Comparison of ENCODE assay signal across 12 cellular contexts in the genomic region with DNA sequence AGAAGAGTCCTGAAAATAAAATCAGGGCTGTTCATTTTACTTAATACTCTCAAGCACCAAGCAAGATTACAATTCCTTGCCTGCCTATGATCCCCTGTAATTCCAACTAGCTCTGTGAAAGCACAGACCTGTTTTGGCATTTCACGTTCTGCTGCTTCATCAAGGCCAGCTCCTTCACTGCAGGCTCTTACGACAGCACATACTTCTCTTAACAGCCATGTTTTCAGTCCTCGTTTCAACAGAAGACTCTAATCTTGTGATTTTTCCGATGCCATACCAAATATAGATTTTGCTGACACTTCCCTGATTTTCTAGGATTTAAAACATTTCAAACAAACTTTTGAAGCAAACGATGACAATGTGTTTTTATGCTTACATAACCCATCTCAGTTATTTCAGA.
DNase-seq lines count a peak whose midpoint lies in the region; ATAC-seq and TF ChIP-seq lines count a peak whose summit lies in the region.
"Had no signal": no experiment of that assay in that cellular context is flagged by ENCODE, and none has a peak within 500 bp of the region (broad histone marks: within the 10 kb centered on the region; RNA-seq: fewer than 3 reads in every experiment).

No MANE protein-coding gene starts in this region.

- CTCF ChIA-PET in Panc1 (lab: Charles Lee): no interaction called here

- in situ Hi-C loops in Panc1 (cut with HindIII; ENCODE audit: low pct_unique_long_range_greater_than_20kb, low sequenced_read_pairs): no loop called here
- in situ Hi-C loops in G401 (cut with HindIII; ENCODE audit: low sequenced_read_pairs): no loop called here

- H3K4ac ChIP-seq in mesendoderm (ENCODE audit: low read depth, low read length): no peak overlapping the region

- intact Hi-C loops in Panc1 (cut with micrococcal nuclease; ENCODE audit: unreplicated experiment): no loop called here
- intact Hi-C loops in stomach (cut with DNase I; ENCODE audit: low total_unique reads): no loop called here

- no peaks in the 10 kb centered on the region for H3K79me1 ChIP-seq in mesendoderm (ENCODE audit: low read length)

- no TSS peak for BruUV-seq in Panc1 (replicated peaks; lab: Mats Ljungman, UMichigan)

- no peak overlapping the region for H4K5ac ChIP-seq in mesendoderm (ENCODE audit: low read length)

- no peak for TF ChIP-seq EP300 in stomach (IDR thresholded peaks at IDR 0.05)

- H3K18ac ChIP-seq in mesendoderm (ENCODE audit: low read length): no peak overlapping the region

- ATAC-seq in Panc1 (no peak), GM18870 (IDR thresholded peaks at IDR 0.05; ENCODE audit: unreplicated experiment) (no peak)
- ATAC-seq in stimulated activated naive CD8-positive, alpha-beta T cell treated with anti-CD3 and anti-CD28 coated beads, Interleukin-15, Interleukin-2, amounts not matched to agents 100 U/mL and 50 U/mL, for 24 hours: no peak
- ATAC-seq: CD8-positive, alpha-beta T cell; naive thymus-derived CD8-positive, alpha-beta T cell had no signal

- H3K27me3 ChIP-seq in Panc1 (ENCODE audit: control insufficient read depth, insufficient read depth, low read length) (no peaks in the 10 kb centered on the region), mesendoderm (ENCODE audit: insufficient read depth, low read length, poor library complexity) (no peaks in the 10 kb centered on the region), stomach (no peaks in the 10 kb centered on the region)

- H3K27ac ChIP-seq in Panc1 (ENCODE audit: low read length) (peak overlapping the region; percentile 80), mesendoderm (ENCODE audit: low read depth, low read length) (no peak overlapping the region), stomach (peak overlapping the region in 3 of 5 donors; percentile 18 to 60 (median 44))

- no peak overlapping the region for H4K8ac ChIP-seq in mesendoderm (ENCODE audit: low read depth, low read length)

- H3K36me3 ChIP-seq in Panc1 (ENCODE audit: control insufficient read depth, insufficient read depth, low read length) (no peaks in the 10 kb centered on the region), mesendoderm (ENCODE audit: control insufficient read depth, insufficient read depth, low read length) (no peaks in the 10 kb centered on the region), stomach (no peaks in the 10 kb centered on the region)

- no peaks in the 10 kb centered on the region for H3K9me3 ChIP-seq in Panc1 (ENCODE audit: control insufficient read depth, insufficient read depth, low read depth, low read length)
- no peaks in the 10 kb centered on the region for H3K9me3 ChIP-seq in stomach

- DNase-seq in Panc1 (ENCODE audit: low read depth, low spot score) (no peak), fibroblast of gingiva (ENCODE audit: low read depth) (peak; percentile 50), mesendoderm (peak; percentile 23), stomach (no peak), SHP77 treated with DMSO at 0.1 percent for 48 hours (lab: John Stamatoyannopoulos, UW) (no peak), G401 (ENCODE audit: low spot score) (no peak)
- DNase-seq in stimulated activated naive CD8-positive, alpha-beta T cell treated with anti-CD3 and anti-CD28 coated beads, Interleukin-15, Interleukin-2, amounts not matched to agents 100 U/mL and 50 U/mL, for 24 hours: no peak
- DNase-seq: CD8-positive, alpha-beta T cell; Karpas-422; naive thymus-derived CD8-positive, alpha-beta T cell; stimulated activated CD4-positive, alpha-beta T cell treated with anti-CD3 and anti-CD28 coated beads, Interleukin-2, amount 100 ng/mL, for 48 hours had no signal

- no peak for TF ChIP-seq POLR2A in stomach (IDR thresholded peaks at IDR 0.05)

- H3K4me2 ChIP-seq in mesendoderm (ENCODE audit: low read length): no peak overlapping the region

- POLR2A ChIA-PET in Panc1 (lab: Charles Lee): no interaction called here

- no peak overlapping the region for H2BK15ac ChIP-seq in mesendoderm (replicated peaks; ENCODE audit: low read depth)

- peak overlapping the region; percentile 37 for H3K56ac ChIP-seq in mesendoderm (ENCODE audit: low read length)

- H3K4me1 ChIP-seq in Panc1 (ENCODE audit: control insufficient read depth, insufficient read depth, low read length) (peaks cover 9% of the 10 kb centered on the region; the same call in 1 of the 2 replicates), mesendoderm (ENCODE audit: control insufficient read depth, low read depth, low read length) (no peaks in the 10 kb centered on the region), stomach (peaks cover 0 to 22% (median 8%) of the 10 kb centered on the region in 4 donors)

- H2BK120ac ChIP-seq in mesendoderm (ENCODE audit: low read depth, low read length): no peak overlapping the region

- WGBS in mesendoderm (ENCODE audit: extremely low coverage, insufficient coverage, low lambda C conversion rate): no CpG with 5 or more reads among the region's 5 CpGs
- 34 to 57% (median 37%) methylated on average over 5 of the region's 5 CpGs for WGBS in stomach, 5 donors

- no peaks in the 10 kb centered on the region for H3K79me2 ChIP-seq in mesendoderm (ENCODE audit: control insufficient read depth, insufficient read depth, low read length)

- H3K23ac ChIP-seq in mesendoderm (ENCODE audit: low read length): no peak overlapping the region

- H2BK5ac ChIP-seq in mesendoderm (ENCODE audit: low read length): no peak overlapping the region

- H2AK5ac ChIP-seq in mesendoderm (ENCODE audit: low read length): no peak overlapping the region

- H3K4me3 ChIP-seq in Panc1 (ENCODE audit: low read depth in 2 of 2, low read length in 2 of 2) (no peak overlapping the region), mesendoderm (ENCODE audit: low read length) (no peak overlapping the region), stomach (no peak overlapping the region)

- no peak overlapping the region for H3K9ac ChIP-seq in mesendoderm (ENCODE audit: low read length)

- TF ChIP-seq CTCF in Panc1 (IDR thresholded peaks at IDR 0.05) (no peak), stomach (IDR thresholded peaks at IDR 0.05) (no peak)

Comparison
In these comparisons a context has a peak if more than half of its experiments do, and no peak if none do; other contexts are left out.
1. DNase-seq: peak in fibroblast of gingiva (single experiment) and mesendoderm (single experiment); none in Panc1 (single experiment), stomach (single experiment), SHP77 treated with DMSO at 0.1 percent for 48 hours (single experiment), G401 (single experiment) and stimulated activated naive CD8-positive, alpha-beta T cell treated with anti-CD3 and anti-CD28 coated beads, Interleukin-15, Interleukin-2, amounts not matched to agents 100 U/mL and 50 U/mL, for 24 hours (single experiment).